ENCODE assay signal across 17 cellular contexts in the genomic region with DNA sequence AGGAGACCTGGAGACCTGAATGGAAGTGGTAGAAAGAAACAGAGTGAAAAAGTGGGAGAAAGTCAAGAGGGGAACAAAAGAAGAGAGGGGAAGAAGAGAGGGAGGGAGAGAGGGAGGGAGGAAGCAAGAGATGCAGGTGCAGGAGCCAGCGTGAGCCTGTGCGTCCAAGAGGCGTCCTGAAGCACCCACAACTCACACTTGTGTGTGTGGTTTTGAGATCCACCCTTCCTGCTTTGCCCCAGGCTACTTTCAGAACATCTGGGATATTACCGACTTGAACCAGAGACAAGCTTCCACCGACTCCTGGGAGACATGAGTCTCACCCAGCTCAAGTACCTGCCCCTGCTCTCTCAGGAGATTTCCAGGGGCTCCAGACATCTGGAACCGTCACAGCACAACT.
"Had no signal": no experiment of that assay in that cellular context is flagged by ENCODE, and none has a peak within 500 bp of the region (broad histone marks: within the 10 kb centered on the region; RNA-seq: fewer than 3 reads in every experiment).

No MANE protein-coding gene starts in this region.

- H3K4me3 Mint-ChIP-seq: dendritic cell treated with granulocyte-macrophage colony-stimulating factor and Interleukin-4, amounts not matched to agents 40 ng/mL and 50 ng/mL, for 4 days; naive thymus-derived CD8-positive, alpha-beta T cell; stimulated activated naive CD8-positive, alpha-beta T cell treated with anti-CD3 and anti-CD28 coated beads, Interleukin-15, amount 100 ng/mL, for 72 hours; WTC11 had no signal

- H3K27ac Mint-ChIP-seq: dendritic cell treated with granulocyte-macrophage colony-stimulating factor and Interleukin-4, amounts not matched to agents 40 ng/mL and 50 ng/mL, for 4 days; stimulated activated naive CD8-positive, alpha-beta T cell treated with anti-CD3 and anti-CD28 coated beads, Interleukin-15, amount 100 ng/mL, for 72 hours; WTC11 had no signal

- ATAC-seq: left lung; naive thymus-derived CD8-positive, alpha-beta T cell had no signal

- H3K36me3 Mint-ChIP-seq: naive thymus-derived CD8-positive, alpha-beta T cell; WTC11 had no signal

- H3K27me3 ChIP-seq: brain microvascular endothelial cell, right atrium auricular region had no signal

- H3K4me1 ChIP-seq: testis had no signal

- H3K36me3 ChIP-seq: brain microvascular endothelial cell, left lung, right atrium auricular region had no signal

- H3K9me3 ChIP-seq: left lung, right atrium auricular region, testis had no signal

- H3K4me3 ChIP-seq: left lung, right atrium auricular region, testis had no signal

- DNase-seq: activated CD4-positive, alpha-beta T cell treated with anti-CD3 and anti-CD28 coated beads for 48 hours; activated naive CD4-positive, alpha-beta T cell treated with Interleukin-2 at 50 U/mL for 16 hours; anterior cingulate cortex; brain microvascular endothelial cell; cerebellar nuclear complex; effector memory CD4-positive, alpha-beta T cell; kidney; left lung; mesenchymal stem cell; naive thymus-derived CD8-positive, alpha-beta T cell; posterior cingulate gyrus; small intestine; stimulated activated naive CD8-positive, alpha-beta T cell treated with anti-CD3 and anti-CD28 coated beads, Interleukin-15, amount 100 ng/mL, for 72 hours; testis had no signal

- H3K27ac ChIP-seq: brain microvascular endothelial cell, left lung, right atrium auricular region, testis had no signal

- H3K9me3 Mint-ChIP-seq: dendritic cell treated with granulocyte-macrophage colony-stimulating factor and Interleukin-4, amounts not matched to agents 40 ng/mL and 50 ng/mL, for 4 days; naive thymus-derived CD8-positive, alpha-beta T cell; stimulated activated naive CD8-positive, alpha-beta T cell treated with anti-CD3 and anti-CD28 coated beads, Interleukin-15, amount 100 ng/mL, for 72 hours; WTC11 had no signal
